In the genomic region with DNA sequence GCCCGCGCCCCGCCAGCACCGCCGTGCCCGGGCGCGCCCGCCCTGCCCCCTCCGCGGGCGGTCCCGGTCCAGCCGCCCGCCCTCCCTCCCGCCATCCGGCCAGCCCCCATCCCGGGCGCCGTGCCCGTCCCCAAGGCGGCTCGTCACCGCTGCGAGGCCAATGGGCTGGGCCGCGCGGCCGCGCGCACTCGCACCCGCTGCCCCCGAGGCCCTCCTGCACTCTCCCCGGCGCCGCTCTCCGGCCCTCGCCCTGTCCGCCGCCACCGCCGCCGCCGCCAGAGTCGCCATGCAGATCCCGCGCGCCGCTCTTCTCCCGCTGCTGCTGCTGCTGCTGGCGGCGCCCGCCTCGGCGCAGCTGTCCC, we compare ENCODE assay signal across 8 cellular contexts. TPM values are rescaled to one million over a fixed set of nuclear protein-coding genes. Genes with fewer than 3 reads are reported as not detected.
DNase-seq lines count a peak whose midpoint lies in the region; ATAC-seq and TF ChIP-seq lines count a peak whose summit lies in the region.

A gene (plus strand): TSS at position 187 of the 362 bp plus-strand sequence. CDS start 100 bp downstream, at position 287.

- peak within 1 kb of the TSS; percentile 83 for H3K4me2 ChIP-seq in osteoblast (ENCODE audit: insufficient read depth, low read length)

- peaks cover 34% of the 10 kb centered on the region for H3K79me2 ChIP-seq in osteoblast (ENCODE audit: insufficient read depth, low read length)

- peak; percentile 73 to 89 (median 82) for ATAC-seq in heart right ventricle
- no peak for ATAC-seq in GM21619 (IDR thresholded peaks at IDR 0.05; ENCODE audit: unreplicated experiment)

- H3K9me3 ChIP-seq in heart right ventricle = no peaks in the 10 kb centered on the region
- H3K9me3 ChIP-seq in osteoblast (ENCODE audit: low read depth, low read length) = no peaks in the 10 kb centered on the region

- peaks cover 0 to 73% (median 0%) of the 10 kb centered on the region in 7 donors for H3K27me3 ChIP-seq in heart right ventricle
- H3K27me3 ChIP-seq in osteoblast (ENCODE audit: insufficient read depth, low read length) = peaks cover 8% of the 10 kb centered on the region

- H3K4me3 ChIP-seq in heart right ventricle (peak within 1 kb of the TSS; percentile 47 to 87 (median 78)), osteoblast (ENCODE audit: insufficient read depth, low read length) (peak within 1 kb of the TSS; percentile 85)

- TF ChIP-seq CTCF in heart right ventricle (IDR thresholded peaks at IDR 0.05) = no peak
- TF ChIP-seq CTCF in osteoblast (IDR thresholded peaks at IDR 0.05; ENCODE audit: extremely low read depth, low read depth, low read length) = no peak

- H3K36me3 ChIP-seq in heart right ventricle (peaks cover 0 to 11% (median 0%) of the 10 kb centered on the region in 9 donors), osteoblast (ENCODE audit: insufficient read depth, low read length) (no peaks in the 10 kb centered on the region)

- DNase-seq in A172 (ENCODE audit: low spot score) (no peak), HCEC 1CT (peak; percentile 60), amygdala (lab: John Stamatoyannopoulos, UW) (peak in 52 of 56 donors; percentile 48 to 94 (median 79)), heart right ventricle (peak; percentile 83 to 86), osteoblast (ENCODE audit: insufficient read length, low spot score, missing footprints) (peak; percentile 98), MV-4-11 (lab: John Stamatoyannopoulos, UW) (no peak), NCI-H524 treated with DMSO at 0.1 percent for 48 hours (lab: John Stamatoyannopoulos, UW) (no peak)

- peak within 1 kb of the TSS; percentile 88 for H2AFZ ChIP-seq in osteoblast (ENCODE audit: low read length)

- peaks cover 31% of the 10 kb centered on the region for H4K20me1 ChIP-seq in osteoblast (ENCODE audit: insufficient read depth, low read length)

- 0% methylated on average over 20 to 56 of the region's 56 CpGs for WGBS in heart right ventricle, 2 donors

- H3K4me1 ChIP-seq in heart right ventricle (peaks cover 13 to 59% (median 38%) of the 10 kb centered on the region in 9 donors), osteoblast (ENCODE audit: insufficient read depth, low read length) (peaks cover 14% of the 10 kb centered on the region)

- intact Hi-C loops in heart right ventricle (cut with DNase I) = loop anchor here in 5 of 10 donors (5.0 to 10.0 kb wide), 4 partner anchors 36 to 106 kb away; a partner anchor contains a TSS

- peak within 1 kb of the TSS; percentile 51 to 89 (median 77) for H3K27ac ChIP-seq in heart right ventricle
- peak within 1 kb of the TSS; percentile 60 for H3K27ac ChIP-seq in osteoblast (ENCODE audit: low read depth, low read length)

RNA-seq across cellular contexts. Expression of the gene that starts here (rescaled TPM):
- 11.8 and 22.1 TPM in 2 replicates for total RNA-seq in A172 (2014; rRNA removed; shearing (Covaris generic))
- 100 to 1,000 TPM in 2 of 10 donors, 10 to 100 TPM in 8; 23.4 to 108 (median 73.1) TPM for total RNA-seq in heart right ventricle
- polyA plus RNA-seq in heart right ventricle = 10 to 100 TPM; 31.9 to 35.4 TPM
- 392 and 413 TPM in 2 replicates for total RNA-seq in osteoblast

Comparison
In these comparisons a context has a peak if more than half of its experiments do, and no peak if none do; other contexts are left out.
1. DNase-seq: peak in HCEC 1CT (single experiment), amygdala (52 of 56), heart right ventricle (2 of 2) and osteoblast (single experiment); none in A172 (single experiment), MV-4-11 (single experiment) and NCI-H524 treated with DMSO at 0.1 percent for 48 hours (single experiment).